In genomic region chr16:80518436-80518835, GRCh38 we compare ENCODE assay signal across 10 cellular contexts. TPM values are rescaled to one million over a fixed set of nuclear protein-coding genes. Genes with fewer than 3 reads are reported as not detected.
A peak's percentile ranks its signal among the peaks of the same experiment; 100 is the strongest.
DNase-seq lines count a peak whose midpoint lies in the region; ATAC-seq and TF ChIP-seq lines count a peak whose summit lies in the region.
"Had no signal": no experiment of that assay in that cellular context is flagged by ENCODE, and none has a peak within 500 bp of the region (broad histone marks: within the 10 kb centered on the region; RNA-seq: fewer than 3 reads in every experiment).

No MANE protein-coding gene starts in this region.

- no peaks in the 10 kb centered on the region for H3K4me1 ChIP-seq in transverse colon

- no peak overlapping the region for H3K27ac ChIP-seq in transverse colon
- no peak overlapping the region for H3K27ac ChIP-seq in substantia nigra (ENCODE audit: low read depth, low read length, poor library complexity, severe bottlenecking)

- peaks cover 12% of the 10 kb centered on the region for H3K27me3 Mint-ChIP-seq in central memory CD8-positive, alpha-beta T cell

- H3K36me3 ChIP-seq in transverse colon, result no peaks in the 10 kb centered on the region

- no peak overlapping the region for H3K27ac Mint-ChIP-seq in central memory CD8-positive, alpha-beta T cell (ENCODE audit: low read depth)

- DNase-seq in stimulated activated CD4-positive, alpha-beta T cell treated with anti-CD3 and anti-CD28 coated beads, Interleukin-4, amount 100 ng/mL, for 24 hours, result peak; percentile 11
- DNase-seq in stimulated activated CD4-positive, alpha-beta T cell treated with anti-CD3 and anti-CD28 coated beads, Interleukin-4, amount 100 ng/mL, for 1 hour, result no peak
- DNase-seq in SW480 (ENCODE audit: low spot score) (peak; percentile 9), transverse colon (peak; percentile 8), GM19238 (ENCODE audit: insufficient read length, low spot score) (no peak), substantia nigra (lab: John Stamatoyannopoulos, UW) (no peak), omental fat pad (ENCODE audit: low spot score) (no peak)
- peak in 1 of 2 donors; percentile 25 for DNase-seq in central memory CD8-positive, alpha-beta T cell (ENCODE audit: low spot score in 2 of 2)
- DNase-seq: hypothalamus, NCI-H1694 treated with DMSO at 0.1 percent for 48 hours had no signal

- H3K9me3 ChIP-seq in transverse colon, result no peaks in the 10 kb centered on the region

- no peaks in the 10 kb centered on the region for H3K36me3 Mint-ChIP-seq in central memory CD8-positive, alpha-beta T cell (ENCODE audit: insufficient read depth)

- TF ChIP-seq CTCF in transverse colon (IDR thresholded peaks at IDR 0.05) (no peak), omental fat pad (IDR thresholded peaks at IDR 0.05) (no peak)

- TF ChIP-seq EP300 in transverse colon (IDR thresholded peaks at IDR 0.05; ENCODE audit: low read depth), result no peak

- intact Hi-C loops in transverse colon (cut with DNase I; ENCODE audit: low total_unique reads), result no loop called here

- H3K4me3 ChIP-seq in transverse colon, result no peak overlapping the region

- H3K9me3 Mint-ChIP-seq in central memory CD8-positive, alpha-beta T cell, result no peaks in the 10 kb centered on the region

- peak; percentile 93 for ATAC-seq in central memory CD8-positive, alpha-beta T cell (replicated peaks; ENCODE audit: extremely low read depth, poor library complexity, severe bottlenecking)
- no peak for ATAC-seq in omental fat pad (ENCODE audit: low FRiP score)

- 25 to 33% methylated on average over 3 to 7 of the region's 7 CpGs for WGBS in transverse colon (ENCODE audit: low coverage in 1 of 2), 2 donors

- no peak for TF ChIP-seq POLR2A in transverse colon (IDR thresholded peaks at IDR 0.05)

- H3K4me1 Mint-ChIP-seq in central memory CD8-positive, alpha-beta T cell, result peaks cover 16% of the 10 kb centered on the region

- peaks cover 9% of the 10 kb centered on the region for H3K27me3 ChIP-seq in transverse colon

- H3K4me3 Mint-ChIP-seq in central memory CD8-positive, alpha-beta T cell, result peak overlapping the region; percentile 71

- in situ Hi-C loops in transverse colon (cut with MboI; ENCODE audit: low pct_ligation_motif_present in 1 of 4, low pct_unique_long_range_greater_than_20kb in 1 of 4, low sequenced_read_pairs in 3 of 4), result no loop called here

RNA-seq across cellular contexts. Expression of gene DYNLRB2, which starts 22.4 kb away (rescaled TPM):
- total RNA-seq in transverse colon, result not detected
- total RNA-seq in omental fat pad, result 1 to 10 TPM in 2 of 4 donors, not detected in 2; 1.5 to 8.2 TPM

Comparison
In these comparisons a context has a peak if more than half of its experiments do, and no peak if none do; other contexts are left out.
1. DNase-seq: peak in stimulated activated CD4-positive, alpha-beta T cell treated with anti-CD3 and anti-CD28 coated beads, Interleukin-4, amount 100 ng/mL, for 24 hours (single experiment), SW480 (single experiment) and transverse colon (single experiment); none in stimulated activated CD4-positive, alpha-beta T cell treated with anti-CD3 and anti-CD28 coated beads, Interleukin-4, amount 100 ng/mL, for 1 hour (single experiment), GM19238 (single experiment), substantia nigra (0 of 49) and omental fat pad (single experiment).